In genomic region chr20:7193681-7194080, GRCh38 we compare ENCODE assay signal across 29 cellular contexts.
"Had no signal": no experiment of that assay in that cellular context is flagged by ENCODE, and none has a peak within 500 bp of the region (broad histone marks: within the 10 kb centered on the region; RNA-seq: fewer than 3 reads in every experiment).

No MANE protein-coding gene starts in this region.

- ATAC-seq: activated CD4-positive, CD25-positive, alpha-beta regulatory T cell treated with anti-CD3 and anti-CD28 coated beads, Interleukin-2, amount 50 U/mL, for 24 hours; activated CD8-positive, alpha-beta T cell treated with anti-CD3 and anti-CD28 coated beads for 36 hours; activated T-cell treated with anti-CD3 and anti-CD28 coated beads, Interleukin-2, amount 50 U/mL, for 72 hours; body of pancreas; K562; Panc1 had no signal

- DNase-seq: activated CD4-positive, alpha-beta T cell treated with anti-CD3 and anti-CD28 coated beads for 4 hours; activated CD8-positive, alpha-beta memory T cell treated with anti-CD3 and anti-CD28 coated beads, Interleukin-2, amount 50 U/mL, for 4 hours; activated CD8-positive, alpha-beta T cell treated with anti-CD3 and anti-CD28 coated beads for 36 hours; activated gamma-delta T cell treated with Interleukin-2 at 50 U/mL for 16 hours; activated naive CD4-positive, alpha-beta T cell treated with anti-CD3 and anti-CD28 coated beads, Interleukin-2, amount 10 ng/mL, durations not matched to agents 7 days and 5 days; activated naive CD8-positive, alpha-beta T cell treated with anti-CD3 and anti-CD28 coated beads, Interleukin-2, amount 10 ng/mL, durations not matched to agents 7 days and 5 days; activated T-cell treated with anti-CD3 and anti-CD28 coated beads, Interleukin-2, amount 50 U/mL, for 72 hours; adrenal gland; anterior cingulate cortex; body of pancreas; Karpas-422; NCI-H1092; NCI-H1417 treated with DMSO at 0.1 percent for 48 hours; NCI-H1694; NCI-H2029; NCI-H2107; NCI-H2171 treated with DMSO at 0.1 percent for 48 hours; NCI-H226; NCI-H526; NCI-H82; Right ventricle myocardium superior; SJCRH30; SK-N-SH; T-helper 1 cell had no signal

- H3K27ac ChIP-seq: adrenal gland, body of pancreas, RWPE1, SJCRH30 had no signal

- H3K36me3 Mint-ChIP-seq: activated naive CD4-positive, alpha-beta T cell treated with anti-CD3 and anti-CD28 coated beads, Interleukin-2, amount 10 ng/mL, durations not matched to agents 7 days and 5 days; activated naive CD8-positive, alpha-beta T cell treated with anti-CD3 and anti-CD28 coated beads, Interleukin-2, amount 10 ng/mL, durations not matched to agents 7 days and 5 days had no signal

- H3K4me1 Mint-ChIP-seq: activated naive CD4-positive, alpha-beta T cell treated with anti-CD3 and anti-CD28 coated beads, Interleukin-2, amount 10 ng/mL, durations not matched to agents 7 days and 5 days; activated naive CD8-positive, alpha-beta T cell treated with anti-CD3 and anti-CD28 coated beads, Interleukin-2, amount 10 ng/mL, durations not matched to agents 7 days and 5 days had no signal

- H3K36me3 ChIP-seq: adrenal gland, SJCRH30 had no signal

- H3K4me3 Mint-ChIP-seq: activated CD8-positive, alpha-beta T cell treated with anti-CD3 and anti-CD28 coated beads for 36 hours; activated naive CD4-positive, alpha-beta T cell treated with anti-CD3 and anti-CD28 coated beads, Interleukin-2, amount 10 ng/mL, durations not matched to agents 7 days and 5 days; activated naive CD8-positive, alpha-beta T cell treated with anti-CD3 and anti-CD28 coated beads, Interleukin-2, amount 10 ng/mL, durations not matched to agents 7 days and 5 days; activated T-cell treated with anti-CD3 and anti-CD28 coated beads, Interleukin-2, amount 50 U/mL, for 72 hours had no signal

- H3K27me3 Mint-ChIP-seq: activated CD8-positive, alpha-beta T cell treated with anti-CD3 and anti-CD28 coated beads for 36 hours; activated naive CD4-positive, alpha-beta T cell treated with anti-CD3 and anti-CD28 coated beads, Interleukin-2, amount 10 ng/mL, durations not matched to agents 7 days and 5 days; activated naive CD8-positive, alpha-beta T cell treated with anti-CD3 and anti-CD28 coated beads, Interleukin-2, amount 10 ng/mL, durations not matched to agents 7 days and 5 days had no signal

- H3K9me3 Mint-ChIP-seq: activated naive CD8-positive, alpha-beta T cell treated with anti-CD3 and anti-CD28 coated beads, Interleukin-2, amount 10 ng/mL, durations not matched to agents 7 days and 5 days had no signal

- H3K9me3 ChIP-seq: adrenal gland, body of pancreas, SJCRH30, SK-N-SH had no signal

- H3K27me3 ChIP-seq: adrenal gland, body of pancreas, SJCRH30 had no signal

- H3K27ac Mint-ChIP-seq: activated CD8-positive, alpha-beta T cell treated with anti-CD3 and anti-CD28 coated beads for 36 hours; activated naive CD4-positive, alpha-beta T cell treated with anti-CD3 and anti-CD28 coated beads, Interleukin-2, amount 10 ng/mL, durations not matched to agents 7 days and 5 days; activated naive CD8-positive, alpha-beta T cell treated with anti-CD3 and anti-CD28 coated beads, Interleukin-2, amount 10 ng/mL, durations not matched to agents 7 days and 5 days; activated T-cell treated with anti-CD3 and anti-CD28 coated beads, Interleukin-2, amount 50 U/mL, for 72 hours; activated T-helper 2 cell treated with anti-CD3 and anti-CD28 coated beads, Interferon-gamma antibody, Interleukin-2, Interleukin-4, amounts not matched to agents 10 μg/mL and 5 μg/mL and 100 μg/mL, durations not matched to agents 14 hours and 24 hours and 36 hours had no signal

- H3K4me1 ChIP-seq: adrenal gland, body of pancreas, SJCRH30 had no signal

- H3K4me3 ChIP-seq: adrenal gland, body of pancreas, K562, SJCRH30 had no signal
